ENCODE assay signal across 22 cellular contexts in genomic region chr2:16041466-16041810, GRCh38.
"Had no signal": no experiment of that assay in that cellular context is flagged by ENCODE, and none has a peak within 500 bp of the region (broad histone marks: within the 10 kb centered on the region; RNA-seq: fewer than 3 reads in every experiment).

No MANE protein-coding gene starts in this region.

- H3K36me3 ChIP-seq: colonic mucosa, esophagus muscularis mucosa, gastroesophageal sphincter, heart right ventricle, left lung, lower lobe of right lung had no signal

- H3K4me3 Mint-ChIP-seq: dendritic cell treated with granulocyte-macrophage colony-stimulating factor and Interleukin-4, amounts not matched to agents 40 ng/mL and 50 ng/mL, for 4 days; effector memory CD8-positive, alpha-beta T cell; endodermal cell; mesothelial cell of epicardium; naive B cell had no signal

- H3K27me3 Mint-ChIP-seq: effector memory CD8-positive, alpha-beta T cell had no signal

- DNase-seq: colonic mucosa; cortex of kidney; effector CD8-positive, alpha-beta T cell; effector memory CD8-positive, alpha-beta T cell; endodermal cell; erythroblast; foreskin keratinocyte; head of caudate nucleus; heart right ventricle; hippocampal formation; left cardiac atrium; left lung; left ventricle myocardium superior; lower lobe of right lung; mesenchymal stem cell; mucosa of descending colon; naive B cell had no signal

- H3K4me1 ChIP-seq: colonic mucosa, esophagus muscularis mucosa, foreskin keratinocyte, gastroesophageal sphincter, heart right ventricle, left lung, lower lobe of right lung had no signal

- H3K9me3 ChIP-seq: colonic mucosa, esophagus muscularis mucosa, gastroesophageal sphincter, heart right ventricle, left lung, lower lobe of right lung, mucosa of descending colon had no signal

- H3K27me3 ChIP-seq: colonic mucosa, foreskin keratinocyte had no signal

- H3K4me3 ChIP-seq: colonic mucosa, esophagus muscularis mucosa, gastroesophageal sphincter, heart right ventricle, left lung, lower lobe of right lung, mucosa of descending colon had no signal

- H3K27ac Mint-ChIP-seq: dendritic cell treated with granulocyte-macrophage colony-stimulating factor and Interleukin-4, amounts not matched to agents 40 ng/mL and 50 ng/mL, for 4 days; effector memory CD8-positive, alpha-beta T cell; endodermal cell; mesothelial cell of epicardium had no signal

- H3K36me3 Mint-ChIP-seq: mesothelial cell of epicardium, naive B cell had no signal

- H3K9me3 Mint-ChIP-seq: dendritic cell treated with granulocyte-macrophage colony-stimulating factor and Interleukin-4, amounts not matched to agents 40 ng/mL and 50 ng/mL, for 4 days; effector memory CD8-positive, alpha-beta T cell; endodermal cell; mesothelial cell of epicardium had no signal

- H3K4me1 Mint-ChIP-seq: naive B cell had no signal

- H3K27ac ChIP-seq: colonic mucosa, epithelial cell of prostate, esophagus muscularis mucosa, foreskin keratinocyte, gastroesophageal sphincter, heart right ventricle, left lung, lower lobe of right lung had no signal
